Comparison of ENCODE assay signal across 8 cellular contexts in the genomic region with DNA sequence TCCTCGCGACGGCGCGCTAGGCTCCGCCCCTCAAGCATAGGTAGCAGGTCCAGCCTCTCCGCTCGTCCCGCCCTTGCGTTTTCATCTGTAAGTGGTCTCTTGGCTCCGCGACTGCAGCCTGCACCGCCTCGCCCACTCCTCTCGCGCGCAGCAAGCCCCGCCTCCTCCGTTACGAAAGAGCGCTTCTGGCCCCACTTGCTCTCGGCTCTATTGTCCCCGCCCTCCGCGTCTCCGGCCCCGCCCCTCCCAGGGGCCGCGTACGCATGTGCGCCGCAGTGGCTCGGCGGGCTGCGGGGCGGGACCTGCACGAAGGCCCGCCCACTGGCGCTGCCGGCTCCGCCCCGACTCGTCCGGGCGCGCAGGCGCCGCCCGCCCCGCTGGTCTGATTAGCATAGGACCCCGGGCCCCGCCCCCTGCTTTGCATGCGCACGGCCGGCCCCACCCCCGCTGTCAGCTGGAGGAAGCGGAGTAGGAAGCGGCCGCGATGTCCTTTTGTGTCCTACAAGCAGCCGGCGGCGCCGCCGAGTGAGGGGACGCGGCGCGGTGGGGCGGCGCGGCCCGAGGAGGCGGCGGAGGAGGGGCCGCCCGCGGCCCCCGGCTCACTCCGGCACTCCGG. TPM values are rescaled to one million over a fixed set of nuclear protein-coding genes. Genes with fewer than 3 reads are reported as not detected.
DNase-seq lines count a peak whose midpoint lies in the region; ATAC-seq, FAIRE-seq and TF ChIP-seq lines count a peak whose summit lies in the region.

A gene (plus strand): TSS at position 450 of the 616 bp plus-strand sequence. CDS start 1,656 bp downstream, outside the sequence.

- peak; percentile 96 for FAIRE-seq in GM18507 (lab: Jason Lieb, UNC)

- WGBS in psoas muscle, 3 donors, result 0% methylated on average over 56 to 81 of the region's 81 CpGs
- WGBS in urinary bladder, result under 1% methylated on average over 81 of the region's 81 CpGs

- H3K36me3 ChIP-seq in psoas muscle (ENCODE audit: insufficient read depth in 1 of 2, low read depth in 1 of 2) (peaks cover 5 to 8% of the 10 kb centered on the region in 2 donors), urinary bladder (ENCODE audit: insufficient read depth) (no peaks in the 10 kb centered on the region)

- H3K27ac ChIP-seq in angular gyrus (ENCODE audit: low read depth, low read length) (peak within 1 kb of the TSS; percentile 98), psoas muscle (peak within 1 kb of the TSS; percentile 90), urinary bladder (ENCODE audit: low read depth) (peak within 1 kb of the TSS; percentile 85)

- peak; percentile 94 for DNase-seq in GM18507 (ENCODE audit: extremely low spot score, insufficient read length, low read depth)
- DNase-seq in NCI-H1930 (lab: John Stamatoyannopoulos, UW), result peak; percentile 98 to 99
- peak; percentile 100 for DNase-seq in left ventricle myocardium superior
- DNase-seq in psoas muscle, result peak; percentile 100

- H3K4me1 ChIP-seq in psoas muscle (peaks cover 25% of the 10 kb centered on the region), urinary bladder (ENCODE audit: insufficient read depth) (no peaks in the 10 kb centered on the region)

- no peaks in the 10 kb centered on the region for H3K9me3 ChIP-seq in psoas muscle

- H3K4me3 ChIP-seq in psoas muscle, result peak within 1 kb of the TSS; percentile 87
- H3K4me3 ChIP-seq in urinary bladder (ENCODE audit: low read depth, low read length), result peak within 1 kb of the TSS; percentile 73

- H3K27me3 ChIP-seq in psoas muscle (ENCODE audit: insufficient read depth in 3 of 3, low read length in 2 of 3), result peaks cover 0 to 16% (median 4%) of the 10 kb centered on the region in 3 donors

- ATAC-seq in HG02973 (IDR thresholded peaks at IDR 0.05; ENCODE audit: unreplicated experiment) (peak; percentile 61), left ventricle myocardium superior (peak; percentile 88), psoas muscle (peak; percentile 90)

- no peak for TF ChIP-seq CTCF in psoas muscle (IDR thresholded peaks at IDR 0.05)

- intact Hi-C loops in T-helper 2 cell treated with Interferon-gamma antibody and Interleukin-4, amounts not matched to agents 100 ng/mL and 5 ng/mL, for 36 hours (cut with micrococcal nuclease), result loop anchor here (1.0 to 10.0 kb wide), 10 partner anchors 12 to 440 kb away; a partner anchor contains a TSS
- intact Hi-C loops in left ventricle myocardium superior (cut with micrococcal nuclease), result no loop called here
- intact Hi-C loops in psoas muscle (cut with DNase I), result no loop called here

RNA-seq across cellular contexts. Expression of the gene that starts here (rescaled TPM):
- 40.9 and 47.6 TPM in 2 replicates for total RNA-seq in T-helper 2 cell treated with Interferon-gamma antibody and Interleukin-4, amounts not matched to agents 100 ng/mL and 5 ng/mL, for 36 hours
- total RNA-seq in left ventricle myocardium superior (256 TPM), psoas muscle (100 to 1,000 TPM; 104 to 261 (median 146) TPM), urinary bladder (13.3 TPM)
- polyA plus RNA-seq in psoas muscle (100 to 1,000 TPM; 274 to 362 (median 316) TPM), urinary bladder (53.2 TPM)

Comparison
In these comparisons a context has a peak if more than half of its experiments do, and no peak if none do; other contexts are left out.
1. Peak in every context shown above with its lines: DNase-seq, ATAC-seq, H3K4me3 ChIP-seq and H3K27ac ChIP-seq.